Comparison of ENCODE assay signal across 30 cellular contexts in genomic region chr9:86752727-86753126, GRCh38.
"Had no signal": no experiment of that assay in that cellular context is flagged by ENCODE, and none has a peak within 500 bp of the region (broad histone marks: within the 10 kb centered on the region; RNA-seq: fewer than 3 reads in every experiment).

No MANE protein-coding gene starts in this region.

- H3K36me3 ChIP-seq: left ventricle myocardium inferior, neural progenitor cell, neutrophil, ovary, right atrium auricular region, stomach, thyroid gland, transverse colon, upper lobe of left lung, vagina had no signal

- H3K27me3 ChIP-seq: hepatocyte, neural progenitor cell, neutrophil, ovary, right atrium auricular region, stomach, testis, thyroid gland, transverse colon, upper lobe of left lung, vagina had no signal

- H3K27ac ChIP-seq: hepatocyte, left ventricle myocardium inferior, neural progenitor cell, neutrophil, ovary, right atrium auricular region, stomach, testis, thyroid gland, transverse colon, upper lobe of left lung, vagina had no signal

- H3K4me1 ChIP-seq: neural progenitor cell, testis, thyroid gland, upper lobe of left lung had no signal

- H3K9ac ChIP-seq: neural progenitor cell had no signal

- H3K4me1 Mint-ChIP-seq: naive B cell; natural killer cell; neural progenitor cell; stimulated activated naive B cell treated with anti-CD40 and anti-IgM and Interleukin-4, amounts not matched to agents 10 μg/mL and 1 μg/mL and 100 μg/mL, for 72 hours had no signal

- H2AFZ ChIP-seq: hepatocyte, neural progenitor cell had no signal

- H3K9me3 Mint-ChIP-seq: mesothelial cell of epicardium, natural killer cell, neural progenitor cell had no signal

- H3K27me3 Mint-ChIP-seq: stimulated activated naive B cell treated with anti-CD40 and anti-IgM and Interleukin-4, amounts not matched to agents 10 μg/mL and 1 μg/mL and 100 μg/mL, for 72 hours had no signal

- H3K4me2 ChIP-seq: hepatocyte, neural progenitor cell had no signal

- H3K9me3 ChIP-seq: left ventricle myocardium inferior, neutrophil, ovary, right atrium auricular region, stomach, testis, thyroid gland, transverse colon, upper lobe of left lung, vagina had no signal

- DNase-seq: islet precursor cell; kidney glomerular epithelial cell; left colon; left ventricle myocardium inferior; mesendoderm; naive B cell; natural killer cell; nephron progenitor cell; occipital lobe; ovary; stimulated activated CD4-positive, alpha-beta T cell treated with anti-CD3 and anti-CD28 coated beads, Interleukin-12 subunit alpha, Interleukin-12 subunit beta, amount 100 ng/mL, for 4 hours; stimulated activated CD4-positive, alpha-beta T cell treated with anti-CD3 and anti-CD28 coated beads, Interleukin-15, amount 100 ng/mL, for 24 hours; stimulated activated CD4-positive, alpha-beta T cell treated with anti-CD3 and anti-CD28 coated beads, Interleukin-2, amount 100 ng/mL, for 24 hours; stimulated activated CD4-positive, alpha-beta T cell treated with anti-CD3 and anti-CD28 coated beads, Interleukin-4, amount 100 ng/mL, for 1 hour; stimulated activated naive B cell treated with anti-CD40 and anti-IgM and Interleukin-4, amounts not matched to agents 10 μg/mL and 1 μg/mL and 100 μg/mL, for 72 hours; stimulated activated naive CD8-positive, alpha-beta T cell treated with anti-CD3 and anti-CD28 coated beads, Interleukin-15, Interleukin-2, amounts not matched to agents 100 U/mL and 50 U/mL, for 24 hours; stomach; testis; thyroid gland; transverse colon; upper lobe of left lung had no signal

- H3K79me2 ChIP-seq: hepatocyte had no signal

- H3K36me3 Mint-ChIP-seq: mesothelial cell of epicardium; naive B cell; natural killer cell; neural progenitor cell; stimulated activated naive B cell treated with anti-CD40 and anti-IgM and Interleukin-4, amounts not matched to agents 10 μg/mL and 1 μg/mL and 100 μg/mL, for 72 hours had no signal

- H3K27ac Mint-ChIP-seq: mesothelial cell of epicardium; natural killer cell; nephron progenitor cell; neural progenitor cell; stimulated activated naive B cell treated with anti-CD40 and anti-IgM and Interleukin-4, amounts not matched to agents 10 μg/mL and 1 μg/mL and 100 μg/mL, for 72 hours had no signal

- H3K4me3 Mint-ChIP-seq: mesothelial cell of epicardium; naive B cell; natural killer cell; nephron progenitor cell; neural progenitor cell; stimulated activated naive B cell treated with anti-CD40 and anti-IgM and Interleukin-4, amounts not matched to agents 10 μg/mL and 1 μg/mL and 100 μg/mL, for 72 hours had no signal

- H3K4me3 ChIP-seq: hepatocyte, left ventricle myocardium inferior, lung, neural progenitor cell, ovary, right atrium auricular region, skin epidermis, stomach, testis, thyroid gland, transverse colon, upper lobe of left lung, vagina had no signal

- ATAC-seq: left colon; natural killer cell; sciatic nerve; stimulated activated naive B cell treated with anti-CD40 and anti-IgM and Interleukin-4, amounts not matched to agents 10 μg/mL and 1 μg/mL and 100 μg/mL, for 72 hours; stimulated activated naive CD8-positive, alpha-beta T cell treated with anti-CD3 and anti-CD28 coated beads, Interleukin-15, Interleukin-2, amounts not matched to agents 100 U/mL and 50 U/mL, for 24 hours had no signal
